In the genomic region with DNA sequence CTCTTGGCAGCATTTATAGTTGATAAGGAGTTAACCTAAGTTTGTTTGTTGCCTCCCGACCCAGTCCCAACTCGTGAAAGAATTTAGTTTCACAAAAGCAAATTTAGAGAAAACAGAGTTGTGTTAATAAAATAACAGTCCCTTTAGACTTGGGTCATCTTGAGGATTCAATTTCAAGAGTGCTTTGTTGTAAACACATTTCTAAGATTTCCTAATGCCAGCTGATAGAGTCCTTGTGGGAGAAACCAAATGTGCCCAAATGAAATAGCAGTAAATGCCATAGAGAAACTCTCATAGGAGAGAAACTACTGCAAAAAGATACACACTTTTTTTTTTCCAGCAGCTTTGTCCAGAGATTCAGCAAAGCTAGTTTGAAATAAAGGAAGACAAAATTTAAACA, we compare ENCODE assay signal across 1 cellular context.
TF ChIP-seq lines count a peak whose summit lies in the region.

No MANE protein-coding gene starts in this region.

TF ChIP-seq in IMR-90, 13 proteins besides CTCF, POLR2A, EP300 and RAD21 (continued from another document):
- TF ChIP-seq, protein P1, sequence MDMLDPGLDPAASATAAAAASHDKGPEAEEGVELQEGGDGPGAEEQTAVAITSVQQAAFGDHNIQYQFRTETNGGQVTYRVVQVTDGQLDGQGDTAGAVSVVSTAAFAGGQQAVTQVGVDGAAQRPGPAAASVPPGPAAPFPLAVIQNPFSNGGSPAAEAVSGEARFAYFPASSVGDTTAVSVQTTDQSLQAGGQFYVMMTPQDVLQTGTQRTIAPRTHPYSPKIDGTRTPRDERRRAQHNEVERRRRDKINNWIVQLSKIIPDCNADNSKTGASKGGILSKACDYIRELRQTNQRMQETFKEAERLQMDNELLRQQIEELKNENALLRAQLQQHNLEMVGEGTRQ (IDR thresholded peaks at IDR 0.05; ENCODE audit: low read depth, low read length): no peak
- TF ChIP-seq FOS (IDR thresholded peaks at IDR 0.05; ENCODE audit: low read depth, low read length) (no peak), CHD1 (IDR thresholded peaks at IDR 0.05; ENCODE audit: low read depth, low read length) (no peak), MAZ (IDR thresholded peaks at IDR 0.05; ENCODE audit: borderline replicate concordance, low read depth, low read length) (no peak), RFX5 (IDR thresholded peaks at IDR 0.05; ENCODE audit: low read depth, low read length) (no peak), MXI1 (IDR thresholded peaks at IDR 0.05; ENCODE audit: borderline replicate concordance, low read depth, low read length) (no peak), CEBPB (IDR thresholded peaks at IDR 0.05; ENCODE audit: low read depth, low read length) (no peak), BHLHE40 (IDR thresholded peaks at IDR 0.05; ENCODE audit: low read depth, low read length) (no peak)
